In genomic region chr12:69875416-69875815, GRCh38 we compare ENCODE assay signal across 33 cellular contexts. TPM values are rescaled to one million over a fixed set of nuclear protein-coding genes. Genes with fewer than 3 reads are reported as not detected.
"Had no signal": no experiment of that assay in that cellular context is flagged by ENCODE, and none has a peak within 500 bp of the region (broad histone marks: within the 10 kb centered on the region; RNA-seq: fewer than 3 reads in every experiment).

No MANE protein-coding gene starts in this region.

- H3K4me3 ChIP-seq: adrenal gland, ascending aorta, cardiac muscle cell, pancreas, prostate gland, suprapubic skin, tibial artery, upper lobe of right lung had no signal

- H3K4me1 ChIP-seq: pancreas, prostate gland had no signal

- H3K4me3 Mint-ChIP-seq: activated B cell treated with CpG ODN at 0.5 μM for 24 hours; activated CD8-positive, alpha-beta memory T cell treated with anti-CD3 and anti-CD28 coated beads, Interleukin-2, amount 10 ng/mL, durations not matched to agents 7 days and 5 days; activated CD8-positive, alpha-beta T cell treated with anti-CD3 and anti-CD28 coated beads, Interleukin-2, amount 10 ng/mL, durations not matched to agents 7 days and 5 days; activated naive CD8-positive, alpha-beta T cell; activated T-cell treated with anti-CD3 and anti-CD28 coated beads, Interleukin-2, amount 50 U/mL, for 72 hours; brain; immature natural killer cell; naive thymus-derived CD4-positive, alpha-beta T cell had no signal

- H3K27ac ChIP-seq: adrenal gland, ascending aorta, cardiac muscle cell, pancreas, prostate gland, suprapubic skin, tibial artery, upper lobe of right lung had no signal

- H3K9me3 ChIP-seq: adrenal gland, ascending aorta, pancreas, prostate gland, suprapubic skin, tibial artery, upper lobe of right lung had no signal

- DNase-seq: activated B cell treated with CpG ODN at 0.5 μM for 24 hours; activated CD4-positive, alpha-beta T cell treated with anti-CD3 and anti-CD28 coated beads, Interleukin-2, amount 50 U/mL, for 1 hour; activated CD8-positive, alpha-beta memory T cell treated with anti-CD3 and anti-CD28 coated beads, Interleukin-2, amount 10 ng/mL, durations not matched to agents 7 days and 5 days; activated CD8-positive, alpha-beta T cell treated with anti-CD3 and anti-CD28 coated beads, Interleukin-2, amount 10 ng/mL, durations not matched to agents 7 days and 5 days; activated naive CD4-positive, alpha-beta T cell treated with Interleukin-2 at 50 U/mL for 16 hours; activated T-cell treated with anti-CD3 and anti-CD28 coated beads, Interleukin-2, amount 50 U/mL, for 72 hours; adrenal gland; head of caudate nucleus; hypothalamus; immature natural killer cell; kidney; left colon; mammary epithelial cell; midbrain; naive thymus-derived CD4-positive, alpha-beta T cell; nucleus accumbens; pancreas; stimulated activated CD4-positive, alpha-beta T cell treated with anti-CD3 and anti-CD28 coated beads, Interleukin-15, amount 100 ng/mL, for 24 hours; stimulated activated CD4-positive, alpha-beta T cell treated with anti-CD3 and anti-CD28 coated beads, Interleukin-2, amount 100 ng/mL, for 24 hours; stimulated activated naive CD4-positive, alpha-beta T cell; T-helper 2 cell; tibial artery; upper lobe of right lung had no signal

- H3K27ac Mint-ChIP-seq: activated B cell treated with CpG ODN at 0.5 μM for 24 hours; activated CD8-positive, alpha-beta memory T cell treated with anti-CD3 and anti-CD28 coated beads, Interleukin-2, amount 10 ng/mL, durations not matched to agents 7 days and 5 days; activated CD8-positive, alpha-beta T cell treated with anti-CD3 and anti-CD28 coated beads, Interleukin-2, amount 10 ng/mL, durations not matched to agents 7 days and 5 days; activated naive CD8-positive, alpha-beta T cell; activated T-cell treated with anti-CD3 and anti-CD28 coated beads, Interleukin-2, amount 50 U/mL, for 72 hours; brain; immature natural killer cell; naive thymus-derived CD4-positive, alpha-beta T cell had no signal

- FAIRE-seq: endothelial cell of umbilical vein, kidney, pancreas had no signal

- H3K27me3 ChIP-seq: adrenal gland, ascending aorta, cardiac muscle cell, suprapubic skin, tibial artery, upper lobe of right lung had no signal

- H3K36me3 Mint-ChIP-seq: activated CD8-positive, alpha-beta memory T cell treated with anti-CD3 and anti-CD28 coated beads, Interleukin-2, amount 10 ng/mL, durations not matched to agents 7 days and 5 days; activated naive CD8-positive, alpha-beta T cell; brain; immature natural killer cell; naive thymus-derived CD4-positive, alpha-beta T cell had no signal

- ATAC-seq: activated CD8-positive, alpha-beta memory T cell treated with anti-CD3 and anti-CD28 coated beads, Interleukin-2, amount 10 ng/mL, durations not matched to agents 7 days and 5 days; activated CD8-positive, alpha-beta T cell treated with anti-CD3 and anti-CD28 coated beads, Interleukin-2, amount 10 ng/mL, durations not matched to agents 7 days and 5 days; activated T-cell treated with anti-CD3 and anti-CD28 coated beads, Interleukin-2, amount 50 U/mL, for 72 hours; left colon; naive thymus-derived CD4-positive, alpha-beta T cell; pancreas; upper lobe of right lung had no signal

- H3K36me3 ChIP-seq: adrenal gland, ascending aorta, cardiac muscle cell, pancreas, prostate gland, suprapubic skin, tibial artery, upper lobe of right lung had no signal

- H3K9me3 Mint-ChIP-seq: activated B cell treated with CpG ODN at 0.5 μM for 24 hours; activated T-cell treated with anti-CD3 and anti-CD28 coated beads, Interleukin-2, amount 50 U/mL, for 72 hours; brain; immature natural killer cell; naive thymus-derived CD4-positive, alpha-beta T cell had no signal

RNA-seq across cellular contexts. Expression of gene MYRFL, which starts 50.4 kb away (rescaled TPM):
- total RNA-seq: activated B cell treated with CpG ODN at 0.5 μM for 24 hours; activated CD8-positive, alpha-beta memory T cell treated with anti-CD3 and anti-CD28 coated beads, Interleukin-2, amount 10 ng/mL, durations not matched to agents 7 days and 5 days; activated CD8-positive, alpha-beta T cell treated with anti-CD3 and anti-CD28 coated beads, Interleukin-2, amount 10 ng/mL, durations not matched to agents 7 days and 5 days; ascending aorta; endothelial cell of umbilical vein; fibroblast of lung; fibroblast of villous mesenchyme; upper lobe of right lung had no signal
- polyA plus RNA-seq: endothelial cell of umbilical vein; fibroblast of lung; immature natural killer cell; naive thymus-derived CD4-positive, alpha-beta T cell; neural cell had no signal
